In genomic region chr3:43166406-43166805, GRCh38 we compare ENCODE assay signal across 8 cellular contexts.
"Had no signal": no experiment of that assay in that cellular context is flagged by ENCODE, and none has a peak within 500 bp of the region (broad histone marks: within the 10 kb centered on the region; RNA-seq: fewer than 3 reads in every experiment).

No MANE protein-coding gene starts in this region.

- H3K4me3 ChIP-seq: GM12878 had no signal

- ATAC-seq: GM12878 had no signal

- DNase-seq: GDM1, GF-D8 had no signal

- FAIRE-seq: G401.6, GM12878, GM12891, GM12892, GM18507, GM19239 had no signal
